ENCODE assay signal across 22 cellular contexts in genomic region chr4:15444276-15444675, GRCh38. TPM values are rescaled to one million over a fixed set of nuclear protein-coding genes. Genes with fewer than 3 reads are reported as not detected.
DNase-seq lines count a peak whose midpoint lies in the region; ATAC-seq and TF ChIP-seq lines count a peak whose summit lies in the region.
"Had no signal": no experiment of that assay in that cellular context is flagged by ENCODE, and none has a peak within 500 bp of the region (broad histone marks: within the 10 kb centered on the region; RNA-seq: fewer than 3 reads in every experiment).

No MANE protein-coding gene starts in this region.

- DNase-seq in Right ventricle myocardium inferior (ENCODE audit: missing footprints) (peak; percentile 65), Right ventricle myocardium superior (no peak), esophagus muscularis mucosa (ENCODE audit: extremely low spot score) (peak; percentile 84), type B pancreatic cell (ENCODE audit: extremely low spot score, unreplicated experiment) (no peak), activated gamma-delta T cell (lab: John Stamatoyannopoulos, UW) (no peak)
- DNase-seq: AML-193; BE2C; Calu3; CD4-positive, alpha-beta memory T cell; COR-L47; DMS79 treated with DMSO at 0.1 percent for 48 hours; GF-D8; GM23248; H7; HCEC 1CT had no signal

- intact Hi-C loops in Right ventricle myocardium inferior (cut with DNase I) (no loop called here), Right ventricle myocardium superior (cut with DNase I) (no loop called here), esophagus muscularis mucosa (cut with DNase I) (no loop called here)

- H3K27me3 ChIP-seq in esophagus muscularis mucosa = no peaks in the 10 kb centered on the region
- H3K27me3 ChIP-seq: BE2C; BLaER1 treated with 17β-estradiol and CSF1 and Interleukin-3, amounts not matched to agents 10 nM and 100 nM had no signal

- H3K9me3 ChIP-seq in esophagus muscularis mucosa = no peaks in the 10 kb centered on the region
- H3K9me3 ChIP-seq: BE2C had no signal

- H3K4me3 ChIP-seq in esophagus muscularis mucosa = no peak overlapping the region
- H3K4me3 ChIP-seq: BLaER1 treated with 17β-estradiol and CSF1 and Interleukin-3, amounts not matched to agents 10 nM and 100 nM; GM23248 had no signal

- ATAC-seq in Right ventricle myocardium inferior (no peak), Right ventricle myocardium superior (ENCODE audit: poor library complexity) (no peak), GM19395 (IDR thresholded peaks at IDR 0.05; ENCODE audit: unreplicated experiment) (no peak)

- no peak for TF ChIP-seq EP300 in esophagus muscularis mucosa (IDR thresholded peaks at IDR 0.05)

- no peak overlapping the region for H3K4me3 Mint-ChIP-seq in type B pancreatic cell
- H3K4me3 Mint-ChIP-seq: CD14-positive monocyte; CD4-positive, alpha-beta memory T cell had no signal

- H3K4me1 ChIP-seq in esophagus muscularis mucosa = no peaks in the 10 kb centered on the region
- H3K4me1 ChIP-seq: BE2C had no signal

- no peak for TF ChIP-seq POLR2A in esophagus muscularis mucosa (IDR thresholded peaks at IDR 0.05; ENCODE audit: low read depth)

- no peaks in the 10 kb centered on the region for H3K27me3 Mint-ChIP-seq in type B pancreatic cell

- H3K36me3 Mint-ChIP-seq in type B pancreatic cell = peaks cover 9% of the 10 kb centered on the region

- H3K36me3 ChIP-seq in esophagus muscularis mucosa = no peaks in the 10 kb centered on the region
- H3K36me3 ChIP-seq: BE2C had no signal

- H3K9me3 Mint-ChIP-seq in type B pancreatic cell = peaks cover 5% of the 10 kb centered on the region

- no peaks in the 10 kb centered on the region for H3K4me1 Mint-ChIP-seq in type B pancreatic cell (ENCODE audit: unreplicated experiment)

- H3K27ac Mint-ChIP-seq in type B pancreatic cell = peak overlapping the region; percentile 88
- H3K27ac Mint-ChIP-seq: CD14-positive monocyte; CD4-positive, alpha-beta memory T cell had no signal

- TF ChIP-seq CTCF in esophagus muscularis mucosa (IDR thresholded peaks at IDR 0.05) (no peak), type B pancreatic cell (conservative IDR thresholded peaks at IDR 0.05) (no peak)

- H3K27ac ChIP-seq in esophagus muscularis mucosa (replicated peaks in 1 of 4) = no peak overlapping the region
- H3K27ac ChIP-seq: 22Rv1; BLaER1 treated with 17β-estradiol and CSF1 and Interleukin-3, amounts not matched to agents 10 nM and 100 nM; GM23248 had no signal

- 97% methylated on average over 7 of the region's 7 CpGs for WGBS in esophagus muscularis mucosa

RNA-seq across cellular contexts. Expression of gene C1QTNF7, which starts 16.4 kb away (rescaled TPM):
- total RNA-seq in Right ventricle myocardium inferior (1.7 TPM), Right ventricle myocardium superior (1.9 TPM), esophagus muscularis mucosa (10 to 100 TPM; 15.7 to 41.9 (median 26.0) TPM), type B pancreatic cell (ENCODE audit: low replicate concordance) (0.43 and 1.8 TPM in 2 replicates)
- total RNA-seq: Calu3; CD4-positive, alpha-beta memory T cell; Daoy; G401; GM23248; H1; H7 had no signal

RNA-seq across cellular contexts. Expression of gene CC2D2A, which starts 25.4 kb away (rescaled TPM):
- total RNA-seq in Right ventricle myocardium inferior = 8.6 TPM
- 6.7 TPM for total RNA-seq in Right ventricle myocardium superior
- total RNA-seq in esophagus muscularis mucosa = 10 to 100 TPM; 23.0 to 59.7 (median 45.0) TPM
- total RNA-seq in type B pancreatic cell (ENCODE audit: low replicate concordance) = 21.6 and 27.8 TPM in 2 replicates

Comparison
In these comparisons a context has a peak if more than half of its experiments do, and no peak if none do; other contexts are left out.
1. DNase-seq: peak in Right ventricle myocardium inferior (single experiment) and esophagus muscularis mucosa (single experiment); none in Right ventricle myocardium superior (single experiment), type B pancreatic cell (single experiment) and activated gamma-delta T cell (single experiment).